25 cellular contexts compared by ENCODE assay signal in genomic region chr7:981793-982510, GRCh38. TPM values are rescaled to one million over a fixed set of nuclear protein-coding genes. Genes with fewer than 3 reads are reported as not detected.
A peak's percentile ranks its signal among the peaks of the same experiment; 100 is the strongest.
DNase-seq lines count a peak whose midpoint lies in the region; ATAC-seq and TF ChIP-seq lines count a peak whose summit lies in the region.
"Had no signal": no experiment of that assay in that cellular context is flagged by ENCODE, and none has a peak within 500 bp of the region (broad histone marks: within the 10 kb centered on the region; RNA-seq: fewer than 3 reads in every experiment).

No MANE protein-coding gene starts in this region.

- no peaks in the 10 kb centered on the region for H3K27me3 ChIP-seq in hepatocyte
- H3K27me3 ChIP-seq: ascending aorta, MG63 had no signal

- no peak for TF ChIP-seq CTCF in C4-2B (conservative IDR thresholded peaks at IDR 0.05)
- no peak for TF ChIP-seq CTCF in HEK293 (tag by site-specific recombination; IDR thresholded peaks at IDR 0.05)
- no peak for TF ChIP-seq CTCF in hepatocyte (IDR thresholded peaks at IDR 0.05; ENCODE audit: poor library complexity)

- peak; percentile 93 for DNase-seq in NCI-H69 (lab: John Stamatoyannopoulos, UW)
- DNase-seq in hepatocyte (ENCODE audit: low spot score): no peak
- DNase-seq in NCI-H1048 (lab: John Stamatoyannopoulos, UW): no peak
- DNase-seq in stimulated activated CD8-positive, alpha-beta memory T cell treated with anti-CD3 and anti-CD28 coated beads, Interleukin-4, amount 100 ng/mL, for 48 hours: no peak
- DNase-seq: activated B cell treated with CpG ODN at 0.5 μM for 24 hours; activated CD8-positive, alpha-beta T cell treated with anti-CD3 and anti-CD28 coated beads for 36 hours; activated T-cell treated with anti-CD3 and anti-CD28 coated beads, Interleukin-2, amount 50 U/mL, for 24 hours; CD8-positive, alpha-beta T cell; heart left ventricle; lower lobe of right lung; MG63; NCI-H1930; NCI-H748 treated with DMSO at 0.1 percent for 48 hours; stimulated activated CD4-positive, alpha-beta T cell treated with anti-CD3 and anti-CD28 coated beads, Interleukin-12 subunit alpha, Interleukin-12 subunit beta, amount 100 ng/mL, for 4 hours; substantia nigra; T-helper 2 cell had no signal

- no peak overlapping the region for H3K4me2 ChIP-seq in hepatocyte

- no peaks in the 10 kb centered on the region for H3K9me2 ChIP-seq in hepatocyte (replicated peaks; ENCODE audit: insufficient read depth)

- H3K4me1 ChIP-seq in HEK293 (ENCODE audit: control insufficient read depth, insufficient read depth, low read length) (no peaks in the 10 kb centered on the region), hepatocyte (ENCODE audit: insufficient read depth) (peaks cover 30% of the 10 kb centered on the region)
- H3K4me1 ChIP-seq: ascending aorta, lower lobe of right lung had no signal

- H2AFZ ChIP-seq in hepatocyte: no peak overlapping the region

- 89% methylated on average over 19 of the region's 19 CpGs for WGBS in hepatocyte (ENCODE audit: low lambda C conversion rate, missing lambda C conversion rate)

- ATAC-seq in HG02840 (IDR thresholded peaks at IDR 0.05; ENCODE audit: low FRiP score, unreplicated experiment): no peak
- no peak for ATAC-seq in HG02610 (IDR thresholded peaks at IDR 0.05; ENCODE audit: unreplicated experiment)
- ATAC-seq: activated CD8-positive, alpha-beta T cell treated with anti-CD3 and anti-CD28 coated beads for 36 hours; CD8-positive, alpha-beta T cell; heart left ventricle; lower lobe of right lung had no signal

- POLR2A ChIA-PET in HEK293 (lab: Yijun Ruan, JAX): no interaction called here

- no peaks in the 10 kb centered on the region for H3K9me3 ChIP-seq in HEK293 (ENCODE audit: control insufficient read depth, insufficient read depth, low read depth, low read length)
- H3K9me3 ChIP-seq in hepatocyte (ENCODE audit: low read depth): no peaks in the 10 kb centered on the region
- H3K9me3 ChIP-seq: ascending aorta, heart left ventricle, lower lobe of right lung, MG63 had no signal

- no peaks in the 10 kb centered on the region for H4K20me1 ChIP-seq in hepatocyte (ENCODE audit: insufficient read depth, poor library complexity, severe bottlenecking)

- H3K36me3 ChIP-seq in HEK293 (ENCODE audit: control insufficient read depth in 2 of 2, insufficient read depth in 1 of 2, low read length in 2 of 2): no peaks in the 10 kb centered on the region
- H3K36me3 ChIP-seq in hepatocyte (replicated peaks; ENCODE audit: insufficient read depth, low read depth): no peaks in the 10 kb centered on the region
- H3K36me3 ChIP-seq: ascending aorta, heart left ventricle, lower lobe of right lung, MG63 had no signal

- peak overlapping the region; percentile 5; the same call in 1 of the 2 replicates for H3K27ac ChIP-seq in C4-2B
- no peak overlapping the region for H3K27ac ChIP-seq in HEK293 (ENCODE audit: extremely low read depth, low read depth, low read length)
- peak overlapping the region; percentile 39 for H3K27ac ChIP-seq in hepatocyte
- H3K27ac ChIP-seq: ascending aorta, heart left ventricle, lower lobe of right lung had no signal

- CTCF ChIA-PET in HEK293 (lab: Yijun Ruan, JAX): interaction anchor here (1.3 to 3.1 kb wide), 3 partner anchors 11 to 83 kb away, joined by 3 to 30 read pairs (median 4); no protein-coding TSS in a partner anchor

- H3K4me3 ChIP-seq in HEK293 (ENCODE audit: low read depth, low read length): no peak overlapping the region
- no peak overlapping the region for H3K4me3 ChIP-seq in hepatocyte
- H3K4me3 ChIP-seq: ascending aorta, heart left ventricle, lower lobe of right lung, MG63 had no signal

- peaks cover 8% of the 10 kb centered on the region for H3K79me2 ChIP-seq in hepatocyte

TF ChIP-seq in HEK293, 187 proteins besides CTCF, POLR2A, EP300 and RAD21:
- TF ChIP-seq ZNF558 (tag by site-specific recombination; IDR thresholded peaks at IDR 0.05) (no peak), ZFP3 (tag by site-specific recombination; IDR thresholded peaks at IDR 0.05; ENCODE audit: low read depth) (no peak), ZBTB21 (tag by site-specific recombination; IDR thresholded peaks at IDR 0.05) (no peak), ZNF585B (tag by site-specific recombination; IDR thresholded peaks at IDR 0.05) (no peak), PRDM1 (tag by site-specific recombination; IDR thresholded peaks at IDR 0.05) (no peak), TSHZ1 (tag by site-specific recombination; IDR thresholded peaks at IDR 0.05; ENCODE audit: borderline replicate concordance) (no peak), ZBTB8A (tag by site-specific recombination; IDR thresholded peaks at IDR 0.05) (peak; percentile 19; the same call in 1 of the 2 replicates), ZNF341 (tag by site-specific recombination; IDR thresholded peaks at IDR 0.05; ENCODE audit: low read depth) (peak; percentile 19; the same call in 1 of the 2 replicates), ZNF629 (tag by site-specific recombination; IDR thresholded peaks at IDR 0.05) (no peak)

RNA-seq across cellular contexts. Expression of gene CYP2W1, which starts 1.0 kb away (rescaled TPM):
- total RNA-seq in hepatocyte: 20.3 and 31.1 TPM in 2 replicates
- polyA plus RNA-seq in hepatocyte: 72.3 and 112 TPM in 2 replicates
- total RNA-seq: activated B cell treated with CpG ODN at 0.5 μM for 24 hours; activated CD8-positive, alpha-beta T cell treated with anti-CD3 and anti-CD28 coated beads for 36 hours; ascending aorta; CD8-positive, alpha-beta T cell; chondrocyte; H4; heart left ventricle; lower lobe of right lung; renal cortical epithelial cell; SK-MEL-5 had no signal
- polyA plus RNA-seq: heart left ventricle had no signal

RNA-seq across cellular contexts. Expression of gene COX19, which starts 6.6 kb away (rescaled TPM):
- 9.9 and 11.6 TPM in 2 replicates for total RNA-seq in hepatocyte
- polyA plus RNA-seq in hepatocyte: 18.9 and 21.2 TPM in 2 replicates

RNA-seq across cellular contexts. Expression of gene ADAP1, which starts 27.5 kb away (rescaled TPM):
- total RNA-seq in hepatocyte: 25.8 and 35.7 TPM in 2 replicates
- 16.3 and 25.6 TPM in 2 replicates for polyA plus RNA-seq in hepatocyte
